19 cellular contexts compared by ENCODE assay signal in genomic region chr3:31941230-31941632, GRCh38. TPM values are rescaled to one million over a fixed set of nuclear protein-coding genes. Genes with fewer than 3 reads are reported as not detected.
DNase-seq lines count a peak whose midpoint lies in the region; ATAC-seq and TF ChIP-seq lines count a peak whose summit lies in the region.
"Had no signal": no experiment of that assay in that cellular context is flagged by ENCODE, and none has a peak within 500 bp of the region (broad histone marks: within the 10 kb centered on the region; RNA-seq: fewer than 3 reads in every experiment).

No MANE protein-coding gene starts in this region.

- H3K9me3 Mint-ChIP-seq in IgD-negative memory B cell (peaks cover 0 to 2% (median 0%) of the 10 kb centered on the region in 3 donors), osteocyte (ENCODE audit: unreplicated experiment) (no peaks in the 10 kb centered on the region)

- H3K27me3 ChIP-seq in adrenal gland = no peaks in the 10 kb centered on the region
- H3K27me3 ChIP-seq: BLaER1, esophagus muscularis mucosa, spleen had no signal

- TF ChIP-seq POLR2A in adrenal gland (IDR thresholded peaks at IDR 0.05) = no peak

- H3K27me3 Mint-ChIP-seq in IgD-negative memory B cell (peaks cover 2% of the 10 kb centered on the region), osteocyte (ENCODE audit: unreplicated experiment) (no peaks in the 10 kb centered on the region)

- TF ChIP-seq CTCF in osteocyte (IDR thresholded peaks at IDR 0.05) (no peak), adrenal gland (IDR thresholded peaks at IDR 0.05) (no peak)

- no peak overlapping the region for H3K4me3 ChIP-seq in adrenal gland
- H3K4me3 ChIP-seq: BLaER1, esophagus muscularis mucosa had no signal

- peaks cover 31 to 35% (median 35%) of the 10 kb centered on the region in 3 donors for H3K4me1 Mint-ChIP-seq in IgD-negative memory B cell
- H3K4me1 Mint-ChIP-seq in osteocyte (ENCODE audit: unreplicated experiment) = peaks cover 32% of the 10 kb centered on the region
- H3K4me1 Mint-ChIP-seq: T-helper 17 cell had no signal

- H3K27ac Mint-ChIP-seq in IgD-negative memory B cell (peak overlapping the region; percentile 87 to 96 (median 90)), osteocyte (ENCODE audit: unreplicated experiment) (peak overlapping the region; percentile 62)
- H3K27ac Mint-ChIP-seq: T-helper 17 cell had no signal

- no peak overlapping the region for H3K27ac ChIP-seq in adrenal gland
- H3K27ac ChIP-seq: BLaER1, esophagus muscularis mucosa, parathyroid adenoma had no signal

- H3K36me3 ChIP-seq in adrenal gland (replicated peaks in 1 of 2) = no peaks in the 10 kb centered on the region
- H3K36me3 ChIP-seq: BLaER1, esophagus muscularis mucosa, spleen had no signal

- H3K36me3 Mint-ChIP-seq in IgD-negative memory B cell (peaks cover 3% of the 10 kb centered on the region), osteocyte (ENCODE audit: unreplicated experiment) (no peaks in the 10 kb centered on the region)

- no peaks in the 10 kb centered on the region for H3K9me3 ChIP-seq in adrenal gland (replicated peaks in 1 of 3)
- H3K9me3 ChIP-seq: BLaER1, esophagus muscularis mucosa, spleen had no signal

- intact Hi-C loops in adrenal gland (cut with DNase I) = no loop called here

- peak; percentile 91 for DNase-seq in NCI-H69 (lab: John Stamatoyannopoulos, UW)
- DNase-seq in dermis blood vessel endothelial cell = peak; percentile 90
- no peak for DNase-seq in osteocyte (ENCODE audit: extremely low spot score, unreplicated experiment)
- DNase-seq in adrenal gland = no peak
- DNase-seq in medulla oblongata (ENCODE audit: extremely low spot score) = no peak
- DNase-seq in activated effector memory CD4-positive, alpha-beta T cell treated with anti-CD3 and anti-CD28 coated beads, Interleukin-2, amount 50 U/mL, for 16 hours = no peak
- DNase-seq: activated effector memory CD4-positive, alpha-beta T cell treated with Interleukin-2 at 50 U/mL for 16 hours; aorta; MV-4-11; NCI-H2107; Right ventricle myocardium superior; spleen; stimulated activated naive CD8-positive, alpha-beta T cell treated with anti-CD3 and anti-CD28 coated beads, Interleukin-15, Interleukin-2, amounts not matched to agents 100 U/mL and 50 U/mL, for 24 hours; T-helper 17 cell had no signal

- no peak for ATAC-seq in HG03196 (IDR thresholded peaks at IDR 0.05; ENCODE audit: unreplicated experiment)
- ATAC-seq: stimulated activated naive CD8-positive, alpha-beta T cell treated with anti-CD3 and anti-CD28 coated beads, Interleukin-15, Interleukin-2, amounts not matched to agents 100 U/mL and 50 U/mL, for 24 hours; T-helper 17 cell had no signal

- WGBS in adrenal gland, 4 donors = 74 to 77% (median 76%) methylated on average over 3 of the region's 3 CpGs

- H3K4me3 Mint-ChIP-seq in IgD-negative memory B cell (peak overlapping the region; percentile 61 to 92 (median 76)), osteocyte (ENCODE audit: unreplicated experiment) (no peak overlapping the region)
- H3K4me3 Mint-ChIP-seq: T-helper 17 cell had no signal

- peaks cover 4 to 12% of the 10 kb centered on the region in 2 donors for H3K4me1 ChIP-seq in adrenal gland (replicated peaks in 1 of 2)
- H3K4me1 ChIP-seq: parathyroid adenoma had no signal

RNA-seq across cellular contexts. Expression of gene OSBPL10, which starts 39.8 kb away (rescaled TPM):
- polyA plus RNA-seq in IgD-negative memory B cell (126 TPM), adrenal gland (1 to 10 TPM; 2.0 to 9.6 (median 2.2) TPM)
- total RNA-seq in dermis blood vessel endothelial cell (27.7 and 36.4 TPM in 2 replicates), osteocyte (21.7 and 24.7 TPM in 2 replicates), adrenal gland (10 to 100 TPM in 5 of 8 donors, 1 to 10 TPM in 3; 7.6 to 55.6 (median 13.1) TPM)

RNA-seq across cellular contexts. Expression of gene ZNF860, which starts 40.3 kb away (rescaled TPM):
- polyA plus RNA-seq in IgD-negative memory B cell (27.7 TPM), adrenal gland (under 1 TPM; 0.10 to 0.71 (median 0.16) TPM)
- total RNA-seq in dermis blood vessel endothelial cell (2.2 and 3.4 TPM in 2 replicates), osteocyte (0.55 and 1.3 TPM in 2 replicates), adrenal gland (1 to 10 TPM in 2 of 8 donors, under 1 TPM in 6; 0.18 to 1.1 (median 0.40) TPM)

Comparison
In these comparisons a context has a peak if more than half of its experiments do, and no peak if none do; other contexts are left out.
1. DNase-seq: peak in NCI-H69 (single experiment) and dermis blood vessel endothelial cell (single experiment); none in osteocyte (single experiment), adrenal gland (0 of 7), medulla oblongata (single experiment) and activated effector memory CD4-positive, alpha-beta T cell treated with anti-CD3 and anti-CD28 coated beads, Interleukin-2, amount 50 U/mL, for 16 hours (single experiment).